2 cellular contexts compared by ENCODE assay signal in the genomic region with DNA sequence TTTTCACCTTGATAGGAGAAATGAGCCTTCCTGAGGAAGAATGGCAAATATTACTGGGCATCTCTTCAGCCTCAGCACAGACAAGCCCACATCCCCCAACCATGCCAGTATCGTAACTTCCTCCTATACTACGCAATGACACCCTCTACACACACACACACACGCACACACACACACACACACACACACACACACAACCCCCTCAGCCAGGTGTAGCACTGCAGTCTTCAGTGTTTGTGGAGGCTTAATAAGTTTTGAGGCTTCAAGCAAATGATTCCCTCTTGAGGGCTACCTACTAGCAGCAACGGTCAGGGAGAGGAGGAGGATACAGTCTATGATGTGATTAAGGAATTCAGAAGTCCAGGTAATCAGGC.
A peak's percentile ranks its signal among the peaks of the same experiment; 100 is the strongest.
TF ChIP-seq lines count a peak whose summit lies in the region.

No MANE protein-coding gene starts in this region.

TF ChIP-seq in GM23338, 12 proteins besides CTCF, POLR2A, EP300 and RAD21:
- TF ChIP-seq NANOG (IDR thresholded peaks at IDR 0.05; ENCODE audit: borderline replicate concordance) (no peak), CREB1 (CRISPR knock-in tag; IDR thresholded peaks at IDR 0.05; ENCODE audit: low read depth) (peak; percentile 38)

TF ChIP-seq in GM12878, 131 proteins besides CTCF, POLR2A, EP300 and RAD21 (continues in another document):
- TF ChIP-seq ZSCAN29 (IDR thresholded peaks at IDR 0.05) (no peak), HDAC2 (IDR thresholded peaks at IDR 0.05) (no peak), SRF (IDR thresholded peaks at IDR 0.05; ENCODE audit: low read depth in 2 of 2, low read length in 2 of 2) (no peak), SMAD1 (IDR thresholded peaks at IDR 0.05; ENCODE audit: low read depth, partially characterized antibody) (peak; percentile 27), NR2C2 (IDR thresholded peaks at IDR 0.05; ENCODE audit: borderline replicate concordance, control insufficient read depth, insufficient read length, low read depth) (no peak), CREB1 (IDR thresholded peaks at IDR 0.05; ENCODE audit: low read depth) (peak; percentile 88), FOXK2 (IDR thresholded peaks at IDR 0.05) (no peak), WRNIP1 (IDR thresholded peaks at IDR 0.05; ENCODE audit: borderline replicate concordance, low read depth, low read length) (0 out of 2 replicates have a peak, but pooled peaks have one; percentile 30), IKZF2 (IDR thresholded peaks at IDR 0.05) (peak; percentile 64 to 73), ATF7 (IDR thresholded peaks at IDR 0.05; ENCODE audit: low read depth) (peak; percentile 84), CHD2 (IDR thresholded peaks at IDR 0.05; ENCODE audit: borderline replicate concordance, low read depth, low read length) (peak; percentile 49; the same call in 1 of the 2 replicates), HDGF (IDR thresholded peaks at IDR 0.05) (peak; percentile 90; the same call in 1 of the 2 replicates), ZZZ3 (IDR thresholded peaks at IDR 0.05; ENCODE audit: control insufficient read depth, insufficient read length, low read depth) (no peak), EGR1 (IDR thresholded peaks at IDR 0.05; ENCODE audit: borderline replicate concordance in 1 of 2, low read depth in 2 of 2, low read length in 2 of 2) (0 out of 3 replicates have a peak, but pooled peaks of 1 of the 2 experiments have one; percentile 10), ZBED1 (IDR thresholded peaks at IDR 0.05; ENCODE audit: borderline replicate concordance) (peak; percentile 78; the same call in 1 of the 2 replicates), SP1 (IDR thresholded peaks at IDR 0.05; ENCODE audit: low read depth, low read length) (no peak), IKZF1 (conservative IDR thresholded peaks at IDR 0.05) (0 out of 2 replicates have a peak, but pooled peaks have one; percentile 34), SUZ12 (IDR thresholded peaks at IDR 0.05; ENCODE audit: unreplicated experiment) (no peak), SPI1 (IDR thresholded peaks at IDR 0.05; ENCODE audit: borderline replicate concordance, insufficient read depth, low read depth, low read length) (no peak), ZNF622 (IDR thresholded peaks at IDR 0.05) (0 out of 2 replicates have a peak, but pooled peaks have one; percentile 16), MEF2B (IDR thresholded peaks at IDR 0.05; ENCODE audit: partially characterized antibody, poor library complexity, severe bottlenecking) (peak; percentile 7), GABPA (IDR thresholded peaks at IDR 0.05; ENCODE audit: low read depth) (peak; percentile 70), POU2F2 (IDR thresholded peaks at IDR 0.05; ENCODE audit: borderline replicate concordance, low read depth, low read length) (peak; percentile 43; the same call in 1 of the 3 replicates), RB1 (IDR thresholded peaks at IDR 0.05; ENCODE audit: borderline replicate concordance) (peak; percentile 61; the same call in 1 of the 2 replicates), CBX3 (IDR thresholded peaks at IDR 0.05; ENCODE audit: borderline replicate concordance, low read depth) (no peak), ZNF24 (IDR thresholded peaks at IDR 0.05) (no peak), RUNX3 (IDR thresholded peaks at IDR 0.05; ENCODE audit: low read length) (peak; percentile 45; the same call in 1 of the 2 replicates), NBN (IDR thresholded peaks at IDR 0.05) (peak; percentile 96), MTA2 (IDR thresholded peaks at IDR 0.05; ENCODE audit: low read depth) (peak; percentile 55; the same call in 1 of the 2 replicates), TCF12 (IDR thresholded peaks at IDR 0.05; ENCODE audit: low read depth, low read length) (0 out of 2 replicates have a peak, but pooled peaks have one; percentile 18), ETV6 (conservative IDR thresholded peaks at IDR 0.05 in 1 of 2, IDR thresholded peaks at IDR 0.05 in 1 of 2; ENCODE audit: borderline replicate concordance in 1 of 2, low read depth in 1 of 2) (peak in 1 of 2 experiments; percentile 51; a peak in 1 of 4 replicates), CREM (IDR thresholded peaks at IDR 0.05; ENCODE audit: low read depth) (peak; percentile 89), MXI1 (IDR thresholded peaks at IDR 0.05; ENCODE audit: low read depth, low read length) (peak; percentile 36; the same call in 1 of the 2 replicates), POLR2AphosphoS5 (IDR thresholded peaks at IDR 0.05; ENCODE audit: low read length) (peak; percentile 29; the same call in 1 of the 2 replicates), BRCA1 (IDR thresholded peaks at IDR 0.05; ENCODE audit: low read depth, low read length) (no peak), SIN3A (IDR thresholded peaks at IDR 0.05; ENCODE audit: low read depth, low read length) (0 out of 2 replicates have a peak, but pooled peaks have one; percentile 33), BMI1 (IDR thresholded peaks at IDR 0.05; ENCODE audit: borderline replicate concordance) (peak; percentile 20; the same call in 1 of the 2 replicates)
- TF ChIP-seq, protein P1, sequence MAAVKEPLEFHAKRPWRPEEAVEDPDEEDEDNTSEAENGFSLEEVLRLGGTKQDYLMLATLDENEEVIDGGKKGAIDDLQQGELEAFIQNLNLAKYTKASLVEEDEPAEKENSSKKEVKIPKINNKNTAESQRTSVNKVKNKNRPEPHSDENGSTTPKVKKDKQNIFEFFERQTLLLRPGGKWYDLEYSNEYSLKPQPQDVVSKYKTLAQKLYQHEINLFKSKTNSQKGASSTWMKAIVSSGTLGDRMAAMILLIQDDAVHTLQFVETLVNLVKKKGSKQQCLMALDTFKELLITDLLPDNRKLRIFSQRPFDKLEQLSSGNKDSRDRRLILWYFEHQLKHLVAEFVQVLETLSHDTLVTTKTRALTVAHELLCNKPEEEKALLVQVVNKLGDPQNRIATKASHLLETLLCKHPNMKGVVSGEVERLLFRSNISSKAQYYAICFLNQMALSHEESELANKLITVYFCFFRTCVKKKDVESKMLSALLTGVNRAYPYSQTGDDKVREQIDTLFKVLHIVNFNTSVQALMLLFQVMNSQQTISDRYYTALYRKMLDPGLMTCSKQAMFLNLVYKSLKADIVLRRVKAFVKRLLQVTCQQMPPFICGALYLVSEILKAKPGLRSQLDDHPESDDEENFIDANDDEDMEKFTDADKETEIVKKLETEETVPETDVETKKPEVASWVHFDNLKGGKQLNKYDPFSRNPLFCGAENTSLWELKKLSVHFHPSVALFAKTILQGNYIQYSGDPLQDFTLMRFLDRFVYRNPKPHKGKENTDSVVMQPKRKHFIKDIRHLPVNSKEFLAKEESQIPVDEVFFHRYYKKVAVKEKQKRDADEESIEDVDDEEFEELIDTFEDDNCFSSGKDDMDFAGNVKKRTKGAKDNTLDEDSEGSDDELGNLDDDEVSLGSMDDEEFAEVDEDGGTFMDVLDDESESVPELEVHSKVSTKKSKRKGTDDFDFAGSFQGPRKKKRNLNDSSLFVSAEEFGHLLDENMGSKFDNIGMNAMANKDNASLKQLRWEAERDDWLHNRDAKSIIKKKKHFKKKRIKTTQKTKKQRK (IDR thresholded peaks at IDR 0.05; ENCODE audit: low read depth, low read length), result no peak
- TF ChIP-seq, protein P2, sequence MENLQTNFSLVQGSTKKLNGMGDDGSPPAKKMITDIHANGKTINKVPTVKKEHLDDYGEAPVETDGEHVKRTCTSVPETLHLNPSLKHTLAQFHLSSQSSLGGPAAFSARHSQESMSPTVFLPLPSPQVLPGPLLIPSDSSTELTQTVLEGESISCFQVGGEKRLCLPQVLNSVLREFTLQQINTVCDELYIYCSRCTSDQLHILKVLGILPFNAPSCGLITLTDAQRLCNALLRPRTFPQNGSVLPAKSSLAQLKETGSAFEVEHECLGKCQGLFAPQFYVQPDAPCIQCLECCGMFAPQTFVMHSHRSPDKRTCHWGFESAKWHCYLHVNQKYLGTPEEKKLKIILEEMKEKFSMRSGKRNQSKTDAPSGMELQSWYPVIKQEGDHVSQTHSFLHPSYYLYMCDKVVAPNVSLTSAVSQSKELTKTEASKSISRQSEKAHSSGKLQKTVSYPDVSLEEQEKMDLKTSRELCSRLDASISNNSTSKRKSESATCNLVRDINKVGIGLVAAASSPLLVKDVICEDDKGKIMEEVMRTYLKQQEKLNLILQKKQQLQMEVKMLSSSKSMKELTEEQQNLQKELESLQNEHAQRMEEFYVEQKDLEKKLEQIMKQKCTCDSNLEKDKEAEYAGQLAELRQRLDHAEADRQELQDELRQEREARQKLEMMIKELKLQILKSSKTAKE (IDR thresholded peaks at IDR 0.05; ENCODE audit: low read depth, poor library complexity, severe bottlenecking), result peak; percentile 31
- TF ChIP-seq, protein P3, sequence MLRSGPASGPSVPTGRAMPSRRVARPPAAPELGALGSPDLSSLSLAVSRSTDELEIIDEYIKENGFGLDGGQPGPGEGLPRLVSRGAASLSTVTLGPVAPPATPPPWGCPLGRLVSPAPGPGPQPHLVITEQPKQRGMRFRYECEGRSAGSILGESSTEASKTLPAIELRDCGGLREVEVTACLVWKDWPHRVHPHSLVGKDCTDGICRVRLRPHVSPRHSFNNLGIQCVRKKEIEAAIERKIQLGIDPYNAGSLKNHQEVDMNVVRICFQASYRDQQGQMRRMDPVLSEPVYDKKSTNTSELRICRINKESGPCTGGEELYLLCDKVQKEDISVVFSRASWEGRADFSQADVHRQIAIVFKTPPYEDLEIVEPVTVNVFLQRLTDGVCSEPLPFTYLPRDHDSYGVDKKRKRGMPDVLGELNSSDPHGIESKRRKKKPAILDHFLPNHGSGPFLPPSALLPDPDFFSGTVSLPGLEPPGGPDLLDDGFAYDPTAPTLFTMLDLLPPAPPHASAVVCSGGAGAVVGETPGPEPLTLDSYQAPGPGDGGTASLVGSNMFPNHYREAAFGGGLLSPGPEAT (IDR thresholded peaks at IDR 0.05; ENCODE audit: low read depth), result peak; percentile 57; the same call in 1 of the 2 replicates
- TF ChIP-seq, protein P4, sequence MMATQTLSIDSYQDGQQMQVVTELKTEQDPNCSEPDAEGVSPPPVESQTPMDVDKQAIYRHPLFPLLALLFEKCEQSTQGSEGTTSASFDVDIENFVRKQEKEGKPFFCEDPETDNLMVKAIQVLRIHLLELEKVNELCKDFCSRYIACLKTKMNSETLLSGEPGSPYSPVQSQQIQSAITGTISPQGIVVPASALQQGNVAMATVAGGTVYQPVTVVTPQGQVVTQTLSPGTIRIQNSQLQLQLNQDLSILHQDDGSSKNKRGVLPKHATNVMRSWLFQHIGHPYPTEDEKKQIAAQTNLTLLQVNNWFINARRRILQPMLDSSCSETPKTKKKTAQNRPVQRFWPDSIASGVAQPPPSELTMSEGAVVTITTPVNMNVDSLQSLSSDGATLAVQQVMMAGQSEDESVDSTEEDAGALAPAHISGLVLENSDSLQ (IDR thresholded peaks at IDR 0.05), result no peak
- TF ChIP-seq, protein P5, sequence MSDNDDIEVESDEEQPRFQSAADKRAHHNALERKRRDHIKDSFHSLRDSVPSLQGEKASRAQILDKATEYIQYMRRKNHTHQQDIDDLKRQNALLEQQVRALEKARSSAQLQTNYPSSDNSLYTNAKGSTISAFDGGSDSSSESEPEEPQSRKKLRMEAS (IDR thresholded peaks at IDR 0.05; ENCODE audit: low read depth, low read length), result no peak
- TF ChIP-seq, protein P6, sequence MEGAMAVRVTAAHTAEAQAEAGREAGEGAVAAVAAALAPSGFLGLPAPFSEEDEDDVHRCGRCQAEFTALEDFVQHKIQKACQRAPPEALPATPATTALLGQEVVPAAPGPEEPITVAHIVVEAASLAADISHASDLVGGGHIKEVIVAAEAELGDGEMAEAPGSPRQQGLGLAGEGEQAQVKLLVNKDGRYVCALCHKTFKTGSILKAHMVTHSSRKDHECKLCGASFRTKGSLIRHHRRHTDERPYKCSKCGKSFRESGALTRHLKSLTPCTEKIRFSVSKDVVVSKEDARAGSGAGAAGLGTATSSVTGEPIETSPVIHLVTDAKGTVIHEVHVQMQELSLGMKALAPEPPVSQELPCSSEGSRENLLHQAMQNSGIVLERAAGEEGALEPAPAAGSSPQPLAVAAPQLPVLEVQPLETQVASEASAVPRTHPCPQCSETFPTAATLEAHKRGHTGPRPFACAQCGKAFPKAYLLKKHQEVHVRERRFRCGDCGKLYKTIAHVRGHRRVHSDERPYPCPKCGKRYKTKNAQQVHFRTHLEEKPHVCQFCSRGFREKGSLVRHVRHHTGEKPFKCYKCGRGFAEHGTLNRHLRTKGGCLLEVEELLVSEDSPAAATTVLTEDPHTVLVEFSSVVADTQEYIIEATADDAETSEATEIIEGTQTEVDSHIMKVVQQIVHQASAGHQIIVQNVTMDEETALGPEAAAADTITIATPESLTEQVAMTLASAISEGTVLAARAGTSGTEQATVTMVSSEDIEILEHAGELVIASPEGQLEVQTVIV (IDR thresholded peaks at IDR 0.05; ENCODE audit: borderline replicate concordance, partially characterized antibody), result no peak
- TF ChIP-seq, protein P7, sequence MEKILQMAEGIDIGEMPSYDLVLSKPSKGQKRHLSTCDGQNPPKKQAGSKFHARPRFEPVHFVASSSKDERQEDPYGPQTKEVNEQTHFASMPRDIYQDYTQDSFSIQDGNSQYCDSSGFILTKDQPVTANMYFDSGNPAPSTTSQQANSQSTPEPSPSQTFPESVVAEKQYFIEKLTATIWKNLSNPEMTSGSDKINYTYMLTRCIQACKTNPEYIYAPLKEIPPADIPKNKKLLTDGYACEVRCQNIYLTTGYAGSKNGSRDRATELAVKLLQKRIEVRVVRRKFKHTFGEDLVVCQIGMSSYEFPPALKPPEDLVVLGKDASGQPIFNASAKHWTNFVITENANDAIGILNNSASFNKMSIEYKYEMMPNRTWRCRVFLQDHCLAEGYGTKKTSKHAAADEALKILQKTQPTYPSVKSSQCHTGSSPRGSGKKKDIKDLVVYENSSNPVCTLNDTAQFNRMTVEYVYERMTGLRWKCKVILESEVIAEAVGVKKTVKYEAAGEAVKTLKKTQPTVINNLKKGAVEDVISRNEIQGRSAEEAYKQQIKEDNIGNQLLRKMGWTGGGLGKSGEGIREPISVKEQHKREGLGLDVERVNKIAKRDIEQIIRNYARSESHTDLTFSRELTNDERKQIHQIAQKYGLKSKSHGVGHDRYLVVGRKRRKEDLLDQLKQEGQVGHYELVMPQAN (conservative IDR thresholded peaks at IDR 0.05), result 0 out of 2 replicates have a peak, but pooled peaks have one; percentile 38
- TF ChIP-seq, protein P8, sequence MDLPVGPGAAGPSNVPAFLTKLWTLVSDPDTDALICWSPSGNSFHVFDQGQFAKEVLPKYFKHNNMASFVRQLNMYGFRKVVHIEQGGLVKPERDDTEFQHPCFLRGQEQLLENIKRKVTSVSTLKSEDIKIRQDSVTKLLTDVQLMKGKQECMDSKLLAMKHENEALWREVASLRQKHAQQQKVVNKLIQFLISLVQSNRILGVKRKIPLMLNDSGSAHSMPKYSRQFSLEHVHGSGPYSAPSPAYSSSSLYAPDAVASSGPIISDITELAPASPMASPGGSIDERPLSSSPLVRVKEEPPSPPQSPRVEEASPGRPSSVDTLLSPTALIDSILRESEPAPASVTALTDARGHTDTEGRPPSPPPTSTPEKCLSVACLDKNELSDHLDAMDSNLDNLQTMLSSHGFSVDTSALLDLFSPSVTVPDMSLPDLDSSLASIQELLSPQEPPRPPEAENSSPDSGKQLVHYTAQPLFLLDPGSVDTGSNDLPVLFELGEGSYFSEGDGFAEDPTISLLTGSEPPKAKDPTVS (IDR thresholded peaks at IDR 0.05; ENCODE audit: low read depth, low read length), result no peak
